Comparison of ENCODE assay signal across 8 cellular contexts in genomic region chr16:87316923-87317765, GRCh38.
DNase-seq lines count a peak whose midpoint lies in the region; ATAC-seq lines count a peak whose summit lies in the region.

A gene with protein sequence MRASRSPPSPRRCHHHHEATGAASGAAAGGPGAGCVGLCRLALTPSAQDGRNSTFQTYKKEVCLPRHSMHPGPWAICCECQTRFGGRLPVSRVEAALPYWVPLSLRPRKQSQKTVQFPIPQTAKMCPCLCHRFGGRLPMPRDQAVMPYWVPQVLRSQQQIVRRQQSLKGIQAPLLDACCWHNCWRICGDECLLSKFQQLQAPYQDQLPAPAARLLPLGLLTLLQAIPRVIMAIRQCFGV (minus strand): TSS chr16:87317392. CDS start chr16:87317242, 150 bp downstream.

- DNase-seq in 8988T (peak; percentile 99), NCI-H2029 treated with DMSO at 0.1 percent for 48 hours (lab: John Stamatoyannopoulos, UW) (peak; percentile 44), T1000 (lab: John Stamatoyannopoulos, UW) (peak; percentile 85), astrocyte of the hippocampus (ENCODE audit: low read depth, low spot score) (peak; percentile 98), hippocampal formation (lab: John Stamatoyannopoulos, UW) (peak; percentile 93 to 95), retina (peak; percentile 99)

- ATAC-seq in GM18517 (IDR thresholded peaks at IDR 0.05; ENCODE audit: unreplicated experiment), result peak; percentile 78
- peak; percentile 91 for ATAC-seq in HG03039 (IDR thresholded peaks at IDR 0.05; ENCODE audit: unreplicated experiment)

Comparison
In these comparisons a context has a peak if more than half of its experiments do, and no peak if none do; other contexts are left out.
1. Peak in every context shown above with its lines: DNase-seq and ATAC-seq.
2. DNase-seq: peak in every context shown above with its lines; median percentile 99 in 8988T; 99 in retina; 98 in astrocyte of the hippocampus; 94 in hippocampal formation; 85 in T1000; 44 in NCI-H2029 treated with DMSO at 0.1 percent for 48 hours.